ENCODE assay signal across 8 cellular contexts in the genomic region with DNA sequence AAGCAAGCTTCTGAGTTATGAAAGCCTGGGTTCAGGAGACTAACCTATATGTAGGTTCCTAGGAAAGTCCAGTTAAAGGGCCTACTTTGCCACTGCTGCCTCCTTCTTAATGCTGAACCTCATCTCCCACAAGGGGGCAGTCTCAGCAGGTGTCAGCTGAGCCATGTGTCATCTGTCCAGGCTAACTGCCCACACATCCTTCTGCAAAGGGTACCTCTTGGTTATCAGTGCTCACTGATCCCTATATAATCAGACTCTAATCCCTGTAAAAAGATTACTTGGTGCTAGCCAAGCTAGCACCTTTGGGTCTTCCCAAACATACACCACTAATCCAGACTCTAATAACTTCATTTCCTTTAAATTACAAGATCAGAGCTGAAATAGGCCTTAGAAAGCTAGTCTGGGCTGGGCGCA. TPM values are rescaled to one million over a fixed set of nuclear protein-coding genes. Genes with fewer than 3 reads are reported as not detected.
DNase-seq lines count a peak whose midpoint lies in the region; ATAC-seq and TF ChIP-seq lines count a peak whose summit lies in the region.

No MANE protein-coding gene starts in this region.

- H2BK12ac ChIP-seq in mesenchymal stem cell (ENCODE audit: low read length in 2 of 2): no peak overlapping the region

- H4K91ac ChIP-seq in mesenchymal stem cell (ENCODE audit: low read length): no peak overlapping the region

- no peak overlapping the region for H4K8ac ChIP-seq in mesenchymal stem cell (ENCODE audit: low read length)

- peak; percentile 65 for TF ChIP-seq CTCF in AG09319 (IDR thresholded peaks at IDR 0.05; ENCODE audit: low read depth, low read length)
- peak; percentile 36 to 81 (median 68) for TF ChIP-seq CTCF in dorsolateral prefrontal cortex (IDR thresholded peaks at IDR 0.05 in 54 of 56, conservative IDR thresholded peaks at IDR 0.05 in 2 of 56; ENCODE audit: low read depth in 1 of 56, partially characterized antibody in 56 of 56)
- TF ChIP-seq CTCF in testis (IDR thresholded peaks at IDR 0.05): peak in 2 of 3 experiments; percentile 36 to 59

- H3K9ac ChIP-seq in mesenchymal stem cell (ENCODE audit: low read length): no peak overlapping the region

- H3K27me3 ChIP-seq in dorsolateral prefrontal cortex: no peaks in the 10 kb centered on the region
- no peaks in the 10 kb centered on the region for H3K27me3 ChIP-seq in mesenchymal stem cell (ENCODE audit: control insufficient read depth in 1 of 2, insufficient read depth in 1 of 2, low read length in 2 of 2)
- H3K27me3 ChIP-seq in testis: no peaks in the 10 kb centered on the region

- no peak overlapping the region for H3K14ac ChIP-seq in mesenchymal stem cell (ENCODE audit: low read length in 2 of 2)

- WGBS in mesenchymal stem cell: 100% methylated on average over 1 of the region's 1 CpG
- WGBS in testis, 2 donors: 86 to 100% methylated on average over 1 of the region's 1 CpG

- H3K36me3 ChIP-seq in mesenchymal stem cell (ENCODE audit: control insufficient read depth in 1 of 2, insufficient read depth in 2 of 2, low read depth in 1 of 2, low read length in 2 of 2) (peaks cover 70 to 95% of the 10 kb centered on the region in 2 experiments), testis (ENCODE audit: low read depth, missing control alignments) (no peaks in the 10 kb centered on the region)

- peaks cover 12% of the 10 kb centered on the region for H3K79me1 ChIP-seq in mesenchymal stem cell (replicated peaks; ENCODE audit: low read length, poor library complexity, severe bottlenecking)

- H2AK5ac ChIP-seq in mesenchymal stem cell (ENCODE audit: low read length, severe bottlenecking): no peak overlapping the region

- intact Hi-C loops in activated CD4-positive, alpha-beta T cell treated with anti-CD3 and anti-CD28 coated beads for 36 hours (cut with DNase I, micrococcal nuclease): loop anchor here (1.0 to 2.0 kb wide), 2 partner anchors 38 to 58 kb away; a partner anchor contains a TSS
- intact Hi-C loops in dorsolateral prefrontal cortex (cut with DNase I): loop anchor here (2.0 to 5.0 kb wide), 2 partner anchors 58 to 60 kb away; no protein-coding TSS in a partner anchor
- intact Hi-C loops in testis (cut with DNase I; ENCODE audit: low total_unique reads): loop anchor here (10.0 kb wide), 1 partner anchor 52 kb away; no protein-coding TSS in a partner anchor

- H2BK5ac ChIP-seq in mesenchymal stem cell (ENCODE audit: low read depth, low read length, poor library complexity, severe bottlenecking): no peak overlapping the region

- H3K4me1 ChIP-seq in mesenchymal stem cell (ENCODE audit: control insufficient read depth, insufficient read depth, low read depth, low read length) (peaks cover 5% of the 10 kb centered on the region), testis (no peaks in the 10 kb centered on the region)

- POLR2A ChIA-PET in activated CD4-positive, alpha-beta T cell treated with anti-CD3 and anti-CD28 coated beads for 36 hours (lab: Charles Lee): interaction anchor here (0.6 to 1.6 kb wide), 3 partner anchors 8 to 347 kb away, joined by 3 to 4 read pairs (median 3); a partner anchor contains a TSS

- CTCF ChIA-PET in activated CD4-positive, alpha-beta T cell treated with anti-CD3 and anti-CD28 coated beads for 36 hours (lab: Charles Lee): interaction anchor here (0.6 to 4.4 kb wide), 15 partner anchors 9 to 433 kb away, joined by 3 to 107 read pairs (median 7); a partner anchor contains a TSS

- no peak overlapping the region for H3K4me3 Mint-ChIP-seq in activated CD4-positive, alpha-beta T cell treated with anti-CD3 and anti-CD28 coated beads for 36 hours

- no peak overlapping the region for H3K4me2 ChIP-seq in mesenchymal stem cell (ENCODE audit: low read length, poor library complexity, severe bottlenecking)

- H3K9me3 ChIP-seq in mesenchymal stem cell (ENCODE audit: control insufficient read depth, low read length) (no peaks in the 10 kb centered on the region), testis (no peaks in the 10 kb centered on the region)

- no peak for TF ChIP-seq POLR2A in testis (IDR thresholded peaks at IDR 0.05)

- no peak overlapping the region for H3K4me3 ChIP-seq in dorsolateral prefrontal cortex
- H3K4me3 ChIP-seq in mesenchymal stem cell (ENCODE audit: insufficient read depth in 1 of 2, low read depth in 1 of 2, low read length in 2 of 2): no peak overlapping the region
- no peak overlapping the region for H3K4me3 ChIP-seq in testis

- no peak overlapping the region for H3K18ac ChIP-seq in mesenchymal stem cell (ENCODE audit: low read depth in 1 of 2, low read length in 2 of 2)

- no peak for DNase-seq in AG09319 (ENCODE audit: extremely low read depth, low read depth)
- peak; percentile 42 for DNase-seq in NCI-H510A (lab: John Stamatoyannopoulos, UW)
- DNase-seq in activated CD4-positive, alpha-beta T cell treated with anti-CD3 and anti-CD28 coated beads for 36 hours: peak; percentile 77
- DNase-seq in dorsolateral prefrontal cortex: peak in 5 of 10 donors; percentile 45 to 70 (median 49)
- DNase-seq in mesenchymal stem cell: peak; percentile 77
- peak; percentile 80 for DNase-seq in testis

- no peak overlapping the region for H2BK120ac ChIP-seq in mesenchymal stem cell (ENCODE audit: low read depth, low read length)

- no peaks in the 10 kb centered on the region for H3K9me3 Mint-ChIP-seq in activated CD4-positive, alpha-beta T cell treated with anti-CD3 and anti-CD28 coated beads for 36 hours (ENCODE audit: low read depth)

- H2AFZ ChIP-seq in mesenchymal stem cell (ENCODE audit: low read depth, low read length): no peak overlapping the region

- H3K4me1 Mint-ChIP-seq in activated CD4-positive, alpha-beta T cell treated with anti-CD3 and anti-CD28 coated beads for 36 hours: peaks cover 11% of the 10 kb centered on the region

- peak overlapping the region in 47 of 59 donors; percentile 19 to 90 (median 79) for H3K27ac ChIP-seq in dorsolateral prefrontal cortex
- H3K27ac ChIP-seq in mesenchymal stem cell (ENCODE audit: low read length, poor library complexity, severe bottlenecking): peak overlapping the region; percentile 2
- no peak overlapping the region for H3K27ac ChIP-seq in testis

- peaks cover 68% of the 10 kb centered on the region for H3K36me3 Mint-ChIP-seq in activated CD4-positive, alpha-beta T cell treated with anti-CD3 and anti-CD28 coated beads for 36 hours (ENCODE audit: low read depth)

- H3K27ac Mint-ChIP-seq in activated CD4-positive, alpha-beta T cell treated with anti-CD3 and anti-CD28 coated beads for 36 hours: no peak overlapping the region

- H3K23ac ChIP-seq in mesenchymal stem cell (ENCODE audit: low read length in 2 of 2): no peak overlapping the region

- H3K4ac ChIP-seq in mesenchymal stem cell (ENCODE audit: low read depth in 1 of 2, low read length in 2 of 2): no peak overlapping the region

- ATAC-seq in GM21619 (IDR thresholded peaks at IDR 0.05; ENCODE audit: unreplicated experiment) (peak; percentile 56), GM21825 (IDR thresholded peaks at IDR 0.05; ENCODE audit: unreplicated experiment) (no peak)
- peak; percentile 85 for ATAC-seq in activated CD4-positive, alpha-beta T cell treated with anti-CD3 and anti-CD28 coated beads for 36 hours

- no peaks in the 10 kb centered on the region for H3K27me3 Mint-ChIP-seq in activated CD4-positive, alpha-beta T cell treated with anti-CD3 and anti-CD28 coated beads for 36 hours

- H2BK15ac ChIP-seq in mesenchymal stem cell (ENCODE audit: low read depth, poor library complexity, severe bottlenecking): no peak overlapping the region

RNA-seq across cellular contexts. Expression of a gene that starts 9.0 kb away (rescaled TPM):
- 100 to 1,000 TPM; 473 to 580 TPM for total RNA-seq in activated CD4-positive, alpha-beta T cell treated with anti-CD3 and anti-CD28 coated beads for 36 hours
- total RNA-seq in dorsolateral prefrontal cortex (100 to 1,000 TPM; 252 to 454 (median 339) TPM), testis (100 to 1,000 TPM; 180 to 185 TPM)
- 543 TPM for polyA plus RNA-seq in mesenchymal stem cell (2013, experiment 1 of 2)
- 562 TPM for polyA plus RNA-seq in mesenchymal stem cell (2013, experiment 2 of 2)
- 251 TPM for polyA plus RNA-seq in testis (ENCODE audit: insufficient read depth, low read depth, low replicate concordance)

RNA-seq across cellular contexts. Expression of a gene that starts 12.5 kb away (rescaled TPM):
- total RNA-seq in activated CD4-positive, alpha-beta T cell treated with anti-CD3 and anti-CD28 coated beads for 36 hours: 1 to 10 TPM; 8.1 to 9.6 TPM
- 10 to 100 TPM in 66 of 120 experiments, 1 to 10 TPM in 54; 6.1 to 20.4 (median 10.3) TPM for total RNA-seq in dorsolateral prefrontal cortex
- polyA plus RNA-seq in mesenchymal stem cell (2013, experiment 1 of 2): 4.6 TPM
- 5.7 TPM for polyA plus RNA-seq in mesenchymal stem cell (2013, experiment 2 of 2)
- 1 to 10 TPM; 7.1 to 7.3 TPM for total RNA-seq in testis
- polyA plus RNA-seq in testis (ENCODE audit: insufficient read depth, low read depth, low replicate concordance): 17.4 TPM

RNA-seq across cellular contexts. Expression of a gene that starts 12.8 kb away (rescaled TPM):
- 1 to 10 TPM; 3.5 to 4.4 TPM for total RNA-seq in activated CD4-positive, alpha-beta T cell treated with anti-CD3 and anti-CD28 coated beads for 36 hours
- total RNA-seq in dorsolateral prefrontal cortex: 10 to 100 TPM in 20 of 120 experiments, 1 to 10 TPM in 100; 2.0 to 15.0 (median 6.0) TPM
- polyA plus RNA-seq in mesenchymal stem cell (2013, experiment 1 of 2): 1.6 TPM
- polyA plus RNA-seq in mesenchymal stem cell (2013, experiment 2 of 2): 1.9 TPM
- total RNA-seq in testis: 1 to 10 TPM; 2.9 to 4.8 TPM
- polyA plus RNA-seq in testis (ENCODE audit: insufficient read depth, low read depth, low replicate concordance): 5.7 TPM

RNA-seq across cellular contexts. Expression of a gene that starts 21.7 kb away (rescaled TPM):
- total RNA-seq in activated CD4-positive, alpha-beta T cell treated with anti-CD3 and anti-CD28 coated beads for 36 hours: 1 to 10 TPM; 3.1 to 3.3 TPM
- 10 to 100 TPM in 73 of 120 experiments, 1 to 10 TPM in 47; 4.1 to 32.6 (median 11.2) TPM for total RNA-seq in dorsolateral prefrontal cortex
- 4.2 TPM for polyA plus RNA-seq in mesenchymal stem cell (2013, experiment 1 of 2)
- 4.2 TPM for polyA plus RNA-seq in mesenchymal stem cell (2013, experiment 2 of 2)
- total RNA-seq in testis: 10 to 100 TPM; 14.3 to 20.9 TPM
- 22.7 TPM for polyA plus RNA-seq in testis (ENCODE audit: insufficient read depth, low read depth, low replicate concordance)

RNA-seq across cellular contexts. Expression of a gene that starts 38.0 kb away (rescaled TPM):
- 100 to 1,000 TPM; 140 to 181 TPM for total RNA-seq in activated CD4-positive, alpha-beta T cell treated with anti-CD3 and anti-CD28 coated beads for 36 hours
- total RNA-seq in dorsolateral prefrontal cortex (100 to 1,000 TPM in 1 of 120 experiments, 10 to 100 TPM in 119; 34.4 to 104 (median 68.7) TPM), testis (10 to 100 TPM; 51.1 to 60.1 TPM)
- 163 TPM for polyA plus RNA-seq in mesenchymal stem cell (2013, experiment 1 of 2)
- polyA plus RNA-seq in mesenchymal stem cell (2013, experiment 2 of 2): 181 TPM
- 63.7 TPM for polyA plus RNA-seq in testis (ENCODE audit: insufficient read depth, low read depth, low replicate concordance)

Comparison
In these comparisons a context has a peak if more than half of its experiments do, and no peak if none do; other contexts are left out.
1. H3K27ac ChIP-seq: peak in dorsolateral prefrontal cortex (47 of 59) and mesenchymal stem cell (single experiment); none in testis (0 of 2).
2. Peak in every context shown above with its lines, with median percentiles within 50 percentile points of each other: CTCF ChIP-seq.